ENCODE assay signal across 11 cellular contexts in the genomic region with DNA sequence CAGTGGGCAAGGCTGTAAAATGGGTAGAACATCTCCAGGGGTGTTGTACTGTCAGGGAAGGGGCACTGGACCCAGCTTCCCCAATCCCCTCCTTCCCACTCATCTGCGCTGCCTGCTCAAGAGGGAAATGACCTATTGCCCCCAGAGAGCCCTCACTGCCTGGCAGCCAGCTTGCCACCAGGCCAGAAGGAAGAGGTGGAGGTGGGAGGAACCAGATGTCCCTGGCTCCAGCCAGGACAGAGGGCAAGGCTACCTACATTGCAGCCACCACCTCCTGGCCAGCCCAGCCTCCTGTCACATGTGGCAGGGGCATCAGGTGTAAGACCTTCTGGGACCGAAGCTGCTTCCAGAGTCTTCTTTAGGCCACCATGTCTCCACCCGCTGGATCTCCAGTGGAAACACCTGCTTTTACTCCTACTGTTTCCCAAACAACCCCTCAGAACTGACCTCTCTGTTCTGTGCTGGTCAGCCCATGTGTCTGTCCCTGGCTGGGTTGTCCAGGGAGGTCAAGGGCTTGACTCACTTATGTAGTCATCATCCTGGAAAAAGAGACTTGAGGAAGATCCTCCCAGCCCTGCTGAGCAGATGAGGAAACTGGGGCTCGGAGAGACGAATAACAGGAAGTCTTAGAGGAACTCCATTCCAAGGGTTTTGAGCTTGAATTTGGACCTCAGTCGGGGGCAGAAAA. TPM values are rescaled to one million over a fixed set of nuclear protein-coding genes. Genes with fewer than 3 reads are reported as not detected.
DNase-seq lines count a peak whose midpoint lies in the region; ATAC-seq, FAIRE-seq and TF ChIP-seq lines count a peak whose summit lies in the region.
"Had no signal": no experiment of that assay in that cellular context is flagged by ENCODE, and none has a peak within 500 bp of the region (broad histone marks: within the 10 kb centered on the region; RNA-seq: fewer than 3 reads in every experiment).

No MANE protein-coding gene starts in this region.

- H3K27ac ChIP-seq in kidney (ENCODE audit: low read depth in 2 of 2, low read length in 2 of 2) = no peak overlapping the region
- peak overlapping the region; percentile 13 for H3K27ac ChIP-seq in substantia nigra (ENCODE audit: low read depth, low read length, poor library complexity, severe bottlenecking)

- H3K9ac ChIP-seq in adipocyte (ENCODE audit: low read length) (peak overlapping the region; percentile 64), kidney (ENCODE audit: low read length in 2 of 2) (no peak overlapping the region)

- no peak for TF ChIP-seq CTCF in kidney (IDR thresholded peaks at IDR 0.05; ENCODE audit: borderline replicate concordance, extremely low read depth, insufficient read depth)

- H3K4me3 ChIP-seq in adipocyte (ENCODE audit: low read length) (peak overlapping the region; percentile 12), kidney (ENCODE audit: low read length in 2 of 2) (no peak overlapping the region)

- H3K4me1 ChIP-seq in adipocyte (ENCODE audit: control insufficient read depth, insufficient read depth, low read length) = peaks cover 36% of the 10 kb centered on the region
- H3K4me1 ChIP-seq in kidney (ENCODE audit: control insufficient read depth in 1 of 2, insufficient read depth in 1 of 2, low read depth in 1 of 2, low read length in 2 of 2) = peaks cover 23 to 39% of the 10 kb centered on the region in 2 donors

- DNase-seq in LHCN-M2 (ENCODE audit: low read depth) = peak; percentile 84
- no peak for DNase-seq in adipocyte (ENCODE audit: low read depth)
- DNase-seq in kidney = peak; percentile 70
- no peak for DNase-seq in substantia nigra (lab: John Stamatoyannopoulos, UW)
- no peak for DNase-seq in cerebellum (ENCODE audit: low spot score)
- DNase-seq: activated CD4-positive, alpha-beta T cell treated with anti-CD3 and anti-CD28 coated beads for 4 hours; NCI-H345; stimulated activated CD4-positive, alpha-beta T cell treated with anti-CD3 and anti-CD28 coated beads, Interleukin-12 subunit alpha, Interleukin-12 subunit beta, amount 100 ng/mL, for 4 hours had no signal

- no peaks in the 10 kb centered on the region for H3K27me3 ChIP-seq in adipocyte (replicated peaks; ENCODE audit: control insufficient read depth, insufficient read depth, low read length)

- no peak for ATAC-seq in GM19395 (IDR thresholded peaks at IDR 0.05; ENCODE audit: unreplicated experiment)
- ATAC-seq in HG03520 (IDR thresholded peaks at IDR 0.05; ENCODE audit: unreplicated experiment) = no peak

- intact Hi-C loops in kidney (cut with DNase I) = no loop called here

- H3K36me3 ChIP-seq in adipocyte (ENCODE audit: control insufficient read depth, insufficient read depth, low read length, severe bottlenecking) = peaks cover 65% of the 10 kb centered on the region
- H3K36me3 ChIP-seq in kidney (ENCODE audit: control insufficient read depth in 1 of 2, insufficient read depth in 2 of 2, low read length in 2 of 2) = peaks cover 58 to 79% of the 10 kb centered on the region in 2 donors

- no peak for FAIRE-seq in kidney (lab: Jason Lieb, UNC)
- FAIRE-seq: GM18507 had no signal

- H3K9me3 ChIP-seq in adipocyte (ENCODE audit: control insufficient read depth, low read length) (no peaks in the 10 kb centered on the region), kidney (ENCODE audit: control insufficient read depth in 1 of 2, low read length in 2 of 2) (no peaks in the 10 kb centered on the region)

RNA-seq across cellular contexts. Expression of a gene that starts 42.3 kb away (rescaled TPM):
- total RNA-seq in LHCN-M2 (2014; rRNA removed) (34.0 and 34.4 TPM in 2 replicates), kidney (99.6 TPM), cerebellum (4.5 TPM)
- 12.3 TPM for polyA plus RNA-seq in LHCN-M2 (2012)
- 9.2 TPM for polyA plus RNA-seq in kidney (ENCODE audit: insufficient read depth, low read depth, low replicate concordance)

Comparison
In these comparisons a context has a peak if more than half of its experiments do, and no peak if none do; other contexts are left out.
1. DNase-seq: peak in LHCN-M2 (single experiment) and kidney (single experiment); none in adipocyte (single experiment), substantia nigra (0 of 49) and cerebellum (single experiment).